In genomic region chr15:91866371-91866905, GRCh38 we compare ENCODE assay signal across 1 cellular context.
TF ChIP-seq lines count a peak whose summit lies in the region.

No MANE protein-coding gene starts in this region.

TF ChIP-seq in HCT116, 20 proteins besides CTCF, POLR2A, EP300 and RAD21 (continued from another document):
- TF ChIP-seq POLR2AphosphoS5 (IDR thresholded peaks at IDR 0.05; ENCODE audit: low read depth, low read length) (no peak), TCF7L2 (IDR thresholded peaks at IDR 0.05; ENCODE audit: borderline replicate concordance, extremely low read depth, insufficient read depth, insufficient read length) (no peak), ATF3 (IDR thresholded peaks at IDR 0.05) (no peak), EGR1 (IDR thresholded peaks at IDR 0.05; ENCODE audit: low read depth) (no peak), ELF1 (IDR thresholded peaks at IDR 0.05; ENCODE audit: borderline replicate concordance, low read depth) (no peak), ZFX (IDR thresholded peaks at IDR 0.05) (no peak), JUND (IDR thresholded peaks at IDR 0.05) (no peak), ZNF274 (IDR thresholded peaks at IDR 0.05; ENCODE audit: low read depth, low read length) (no peak), SP1 (IDR thresholded peaks at IDR 0.05; ENCODE audit: low read depth) (no peak), MAX (IDR thresholded peaks at IDR 0.05) (no peak), REST (IDR thresholded peaks at IDR 0.05; ENCODE audit: low read depth) (no peak), SIN3A (IDR thresholded peaks at IDR 0.05; ENCODE audit: low read depth) (no peak)
